8 cellular contexts compared by ENCODE assay signal in genomic region chr18:58493516-58494253, GRCh38.
A peak's percentile ranks its signal among the peaks of the same experiment; 100 is the strongest.
DNase-seq lines count a peak whose midpoint lies in the region; ATAC-seq and TF ChIP-seq lines count a peak whose summit lies in the region.

No MANE protein-coding gene starts in this region.

- peak; percentile 95 for ATAC-seq in activated naive CD4-positive, alpha-beta T cell treated with anti-CD3 and anti-CD28 coated beads, Interleukin-2, amount 50 U/mL, for 72 hours
- peak; percentile 92 for ATAC-seq in upper lobe of right lung

- WGBS in prostate gland: 17% methylated on average over 18 of the region's 18 CpGs

- H3K27ac Mint-ChIP-seq in activated naive CD4-positive, alpha-beta T cell treated with anti-CD3 and anti-CD28 coated beads, Interleukin-2, amount 50 U/mL, for 72 hours: peak overlapping the region in 1 of 2 donors; percentile 5

- intact Hi-C loops in head of caudate nucleus (cut with DNase I) (loop anchor here (10.0 kb wide), 1 partner anchor 149 kb away; no protein-coding TSS in a partner anchor), prostate gland (cut with DNase I) (loop anchor here (5.0 to 10.0 kb wide), 3 partner anchors 149 to 451 kb away; partner anchors contain the start of gene NEDD4L), upper lobe of right lung (cut with DNase I) (no loop called here)

- TF ChIP-seq CTCF in NB4 (IDR thresholded peaks at IDR 0.05; ENCODE audit: low read depth, low read length): peak; percentile 84
- peak; percentile 75 to 89 (median 86) for TF ChIP-seq CTCF in prostate gland (IDR thresholded peaks at IDR 0.05)
- TF ChIP-seq CTCF in upper lobe of right lung (IDR thresholded peaks at IDR 0.05): peak; percentile 90

- no peaks in the 10 kb centered on the region for H3K36me3 ChIP-seq in prostate gland
- no peaks in the 10 kb centered on the region for H3K36me3 ChIP-seq in upper lobe of right lung

- DNase-seq in DMS 273 treated with DMSO at 0.1 percent for 48 hours (lab: John Stamatoyannopoulos, UW) (peak; percentile 58), GOT3 (lab: John Stamatoyannopoulos, UW) (peak; percentile 3), NB4 (ENCODE audit: low read depth) (peak; percentile 66), SKM-1 (lab: John Stamatoyannopoulos, UW; ENCODE audit: unreplicated experiment) (peak; percentile 66), head of caudate nucleus (peak; percentile 66 to 92 (median 83)), prostate gland (ENCODE audit: low spot score) (peak; percentile 71), upper lobe of right lung (peak; percentile 78)
- DNase-seq in activated naive CD4-positive, alpha-beta T cell treated with anti-CD3 and anti-CD28 coated beads, Interleukin-2, amount 50 U/mL, for 72 hours (ENCODE audit: low spot score in 2 of 2): peak; percentile 62 to 76

- H3K27ac ChIP-seq in prostate gland (peak overlapping the region in 1 of 2 donors; percentile 26), upper lobe of right lung (no peak overlapping the region)

- no peak for TF ChIP-seq POLR2A in NB4 (IDR thresholded peaks at IDR 0.05; ENCODE audit: extremely low read depth, insufficient read length)
- no peak for TF ChIP-seq POLR2A in prostate gland (IDR thresholded peaks at IDR 0.05)

- H3K4me3 ChIP-seq in NB4 (ENCODE audit: low read depth, low read length) (no peak overlapping the region), prostate gland (no peak overlapping the region), upper lobe of right lung (peak overlapping the region; percentile 25)

- no peaks in the 10 kb centered on the region for H3K9me3 Mint-ChIP-seq in activated naive CD4-positive, alpha-beta T cell treated with anti-CD3 and anti-CD28 coated beads, Interleukin-2, amount 50 U/mL, for 72 hours

- no peaks in the 10 kb centered on the region for H3K36me3 Mint-ChIP-seq in activated naive CD4-positive, alpha-beta T cell treated with anti-CD3 and anti-CD28 coated beads, Interleukin-2, amount 50 U/mL, for 72 hours

- H3K27me3 ChIP-seq in prostate gland (replicated peaks; ENCODE audit: insufficient read depth): no peaks in the 10 kb centered on the region
- peaks cover 7% of the 10 kb centered on the region for H3K27me3 ChIP-seq in upper lobe of right lung

- H3K4me1 ChIP-seq in prostate gland (replicated peaks): no peaks in the 10 kb centered on the region
- peaks cover 9% of the 10 kb centered on the region for H3K4me1 ChIP-seq in upper lobe of right lung

- H3K9me3 ChIP-seq in prostate gland (no peaks in the 10 kb centered on the region), upper lobe of right lung (no peaks in the 10 kb centered on the region)

Comparison
In these comparisons a context has a peak if more than half of its experiments do, and no peak if none do; other contexts are left out.
1. DNase-seq: peak in every context shown above with its lines; median percentile 83 in head of caudate nucleus; 78 in upper lobe of right lung; 71 in prostate gland; 69 in activated naive CD4-positive, alpha-beta T cell treated with anti-CD3 and anti-CD28 coated beads, Interleukin-2, amount 50 U/mL, for 72 hours; 66 in NB4; 66 in SKM-1; 58 in DMS 273 treated with DMSO at 0.1 percent for 48 hours; 3 in GOT3.